18 cellular contexts compared by ENCODE assay signal in the genomic region with DNA sequence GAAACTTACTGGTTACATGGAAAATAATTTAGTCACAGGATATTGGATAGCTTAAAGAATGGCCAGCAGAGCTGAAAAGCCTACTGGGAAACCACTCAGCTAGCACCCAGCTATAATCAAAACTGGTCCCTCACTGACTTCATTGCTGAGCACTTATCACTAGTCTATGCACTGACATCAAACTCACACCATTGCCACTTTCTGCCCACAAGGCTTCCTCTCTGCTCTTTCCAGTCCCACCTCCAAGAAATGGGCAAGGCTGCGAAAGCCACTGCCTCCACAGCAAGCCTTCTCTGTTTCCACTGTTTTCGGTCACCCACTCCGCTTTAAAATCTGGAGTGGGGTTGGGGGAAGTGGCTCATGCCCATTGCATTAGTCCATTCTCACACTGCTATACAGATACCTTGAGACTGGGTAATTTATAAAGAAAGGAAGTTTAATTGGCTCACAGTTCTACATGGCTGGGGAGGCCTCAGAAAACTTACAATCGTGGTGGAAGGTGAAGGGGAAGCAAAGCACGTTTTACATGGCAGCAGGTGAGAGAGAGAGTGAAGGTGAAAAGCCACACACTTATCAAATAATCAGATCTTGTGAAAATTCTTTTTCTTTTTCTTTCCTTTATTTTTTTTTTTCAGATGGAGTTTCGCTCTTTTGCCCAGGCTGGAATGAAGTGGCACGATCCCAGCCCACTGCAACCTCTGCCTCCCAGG.
DNase-seq lines count a peak whose midpoint lies in the region; ATAC-seq, FAIRE-seq and TF ChIP-seq lines count a peak whose summit lies in the region.
"Had no signal": no experiment of that assay in that cellular context is flagged by ENCODE, and none has a peak within 500 bp of the region (broad histone marks: within the 10 kb centered on the region; RNA-seq: fewer than 3 reads in every experiment).

No MANE protein-coding gene starts in this region.

- H3K36me3 Mint-ChIP-seq in activated CD4-positive, alpha-beta memory T cell treated with anti-CD3 and anti-CD28 coated beads, Interleukin-2, amount 10 ng/mL, durations not matched to agents 7 days and 5 days (ENCODE audit: low read depth) = no peaks in the 10 kb centered on the region
- H3K36me3 Mint-ChIP-seq in activated CD4-positive, alpha-beta memory T cell treated with anti-CD3 and anti-CD28 coated beads for 36 hours = peaks cover 1% of the 10 kb centered on the region
- H3K36me3 Mint-ChIP-seq in natural killer cell = peaks cover 3% of the 10 kb centered on the region
- H3K36me3 Mint-ChIP-seq in stimulated activated effector memory CD8-positive, alpha-beta T cell treated with anti-CD3 and anti-CD28 coated beads, Interleukin-12 subunit alpha, Interleukin-12 subunit beta, amount 100 ng/mL, for 72 hours = no peaks in the 10 kb centered on the region

- TF ChIP-seq CTCF in natural killer cell (IDR thresholded peaks at IDR 0.05) (no peak), D721Med (IDR thresholded peaks at IDR 0.05; ENCODE audit: insufficient read depth, missing control alignments) (no peak)

- intact Hi-C loops in activated CD4-positive, alpha-beta memory T cell treated with anti-CD3 and anti-CD28 coated beads for 36 hours (cut with micrococcal nuclease) = no loop called here
- intact Hi-C loops in natural killer cell (cut with micrococcal nuclease) (loop anchor here (2.0 to 10.0 kb wide), 2 partner anchors 78 to 106 kb away; a partner anchor contains a TSS), aorta (cut with DNase I) (no loop called here)

- H3K9me3 Mint-ChIP-seq in activated CD4-positive, alpha-beta memory T cell treated with anti-CD3 and anti-CD28 coated beads, Interleukin-2, amount 10 ng/mL, durations not matched to agents 7 days and 5 days = peaks cover 8% of the 10 kb centered on the region
- peaks cover 3% of the 10 kb centered on the region for H3K9me3 Mint-ChIP-seq in activated CD4-positive, alpha-beta memory T cell treated with anti-CD3 and anti-CD28 coated beads for 36 hours
- H3K9me3 Mint-ChIP-seq in natural killer cell = no peaks in the 10 kb centered on the region
- H3K9me3 Mint-ChIP-seq in stimulated activated effector memory CD8-positive, alpha-beta T cell treated with anti-CD3 and anti-CD28 coated beads, Interleukin-12 subunit alpha, Interleukin-12 subunit beta, amount 100 ng/mL, for 72 hours = peaks cover 2% of the 10 kb centered on the region

- H3K27me3 ChIP-seq in aorta (ENCODE audit: control insufficient read depth in 1 of 2, insufficient read depth in 2 of 2, low read length in 1 of 2) = no peaks in the 10 kb centered on the region
- H3K27me3 ChIP-seq: BLaER1 had no signal

- no peak overlapping the region for H3K4me3 Mint-ChIP-seq in activated CD4-positive, alpha-beta memory T cell treated with anti-CD3 and anti-CD28 coated beads, Interleukin-2, amount 10 ng/mL, durations not matched to agents 7 days and 5 days
- no peak overlapping the region for H3K4me3 Mint-ChIP-seq in activated CD4-positive, alpha-beta memory T cell treated with anti-CD3 and anti-CD28 coated beads for 36 hours
- H3K4me3 Mint-ChIP-seq in natural killer cell = peak overlapping the region; percentile 41
- no peak overlapping the region for H3K4me3 Mint-ChIP-seq in stimulated activated effector memory CD8-positive, alpha-beta T cell treated with anti-CD3 and anti-CD28 coated beads, Interleukin-12 subunit alpha, Interleukin-12 subunit beta, amount 100 ng/mL, for 72 hours

- no peaks in the 10 kb centered on the region for H3K36me3 ChIP-seq in aorta (ENCODE audit: control insufficient read depth in 1 of 2, insufficient read depth in 2 of 2, low read length in 1 of 2)
- H3K36me3 ChIP-seq: BLaER1 had no signal

- FAIRE-seq in D721Med (lab: Jason Lieb, UNC) = no peak

- POLR2A ChIA-PET in activated CD4-positive, alpha-beta memory T cell treated with anti-CD3 and anti-CD28 coated beads, Interleukin-2, amount 10 ng/mL, durations not matched to agents 7 days and 5 days (lab: Charles Lee) = no interaction called here
- POLR2A ChIA-PET in activated CD4-positive, alpha-beta memory T cell treated with anti-CD3 and anti-CD28 coated beads for 36 hours (lab: Charles Lee) = no interaction called here

- ATAC-seq in natural killer cell (peak; percentile 95 to 99 (median 95)), aorta (ENCODE audit: low FRiP score) (no peak), GM19452 (IDR thresholded peaks at IDR 0.05; ENCODE audit: unreplicated experiment) (no peak)
- ATAC-seq in stimulated activated effector memory CD8-positive, alpha-beta T cell treated with anti-CD3 and anti-CD28 coated beads, Interleukin-12 subunit alpha, Interleukin-12 subunit beta, amount 100 ng/mL, for 72 hours = peak; percentile 100

- H3K4me1 Mint-ChIP-seq in activated CD4-positive, alpha-beta memory T cell treated with anti-CD3 and anti-CD28 coated beads, Interleukin-2, amount 10 ng/mL, durations not matched to agents 7 days and 5 days = peaks cover 7% of the 10 kb centered on the region
- peaks cover 4% of the 10 kb centered on the region for H3K4me1 Mint-ChIP-seq in activated CD4-positive, alpha-beta memory T cell treated with anti-CD3 and anti-CD28 coated beads for 36 hours (ENCODE audit: low read depth)
- peaks cover 28 to 44% of the 10 kb centered on the region in 2 donors for H3K4me1 Mint-ChIP-seq in natural killer cell
- peaks cover 18% of the 10 kb centered on the region for H3K4me1 Mint-ChIP-seq in stimulated activated effector memory CD8-positive, alpha-beta T cell treated with anti-CD3 and anti-CD28 coated beads, Interleukin-12 subunit alpha, Interleukin-12 subunit beta, amount 100 ng/mL, for 72 hours

- peak; percentile 20 for DNase-seq in activated CD4-positive, alpha-beta memory T cell treated with anti-CD3 and anti-CD28 coated beads, Interleukin-2, amount 10 ng/mL, durations not matched to agents 7 days and 5 days
- DNase-seq in activated CD4-positive, alpha-beta memory T cell treated with anti-CD3 and anti-CD28 coated beads for 36 hours = no peak
- peak; percentile 24 for DNase-seq in activated gamma-delta T cell treated with anti-CD3 and anti-CD28 coated beads, Interleukin-2, amount 50 U/mL, for 16 hours (ENCODE audit: low read depth)
- DNase-seq in natural killer cell (peak; percentile 59), aorta (no peak), D721Med (ENCODE audit: insufficient read length, low spot score) (no peak)
- DNase-seq in stimulated activated effector memory CD8-positive, alpha-beta T cell treated with anti-CD3 and anti-CD28 coated beads, Interleukin-12 subunit alpha, Interleukin-12 subunit beta, amount 100 ng/mL, for 72 hours (ENCODE audit: low spot score in 2 of 2) = peak; percentile 11 to 69
- DNase-seq: 8988T, EL, H7, NCI-H1092, NCI-H1694 treated with DMSO at 0.1 percent for 48 hours, NCI-H345, NCI-H69, PC-9 had no signal

- CTCF ChIA-PET in activated CD4-positive, alpha-beta memory T cell treated with anti-CD3 and anti-CD28 coated beads, Interleukin-2, amount 10 ng/mL, durations not matched to agents 7 days and 5 days (lab: Charles Lee) = no interaction called here
- CTCF ChIA-PET in activated CD4-positive, alpha-beta memory T cell treated with anti-CD3 and anti-CD28 coated beads for 36 hours (lab: Charles Lee) = no interaction called here

- H3K27me3 Mint-ChIP-seq in activated CD4-positive, alpha-beta memory T cell treated with anti-CD3 and anti-CD28 coated beads, Interleukin-2, amount 10 ng/mL, durations not matched to agents 7 days and 5 days = peaks cover 4% of the 10 kb centered on the region
- no peaks in the 10 kb centered on the region for H3K27me3 Mint-ChIP-seq in activated CD4-positive, alpha-beta memory T cell treated with anti-CD3 and anti-CD28 coated beads for 36 hours
- peaks cover 0 to 3% of the 10 kb centered on the region in 2 donors for H3K27me3 Mint-ChIP-seq in natural killer cell (ENCODE audit: low read depth in 2 of 2)

- H3K4me3 ChIP-seq in aorta (ENCODE audit: low read length in 2 of 2) = no peak overlapping the region
- H3K4me3 ChIP-seq: BLaER1, PC-9 had no signal

- H3K27ac Mint-ChIP-seq in activated CD4-positive, alpha-beta memory T cell treated with anti-CD3 and anti-CD28 coated beads, Interleukin-2, amount 10 ng/mL, durations not matched to agents 7 days and 5 days = no peak overlapping the region
- no peak overlapping the region for H3K27ac Mint-ChIP-seq in activated CD4-positive, alpha-beta memory T cell treated with anti-CD3 and anti-CD28 coated beads for 36 hours
- H3K27ac Mint-ChIP-seq in natural killer cell = peak overlapping the region; percentile 71 to 74
- H3K27ac Mint-ChIP-seq in stimulated activated effector memory CD8-positive, alpha-beta T cell treated with anti-CD3 and anti-CD28 coated beads, Interleukin-12 subunit alpha, Interleukin-12 subunit beta, amount 100 ng/mL, for 72 hours = no peak overlapping the region

- WGBS in aorta, 2 donors = 89 to 94% methylated on average over 7 of the region's 7 CpGs

- H3K27ac ChIP-seq in aorta (ENCODE audit: low read depth in 1 of 2, low read length in 2 of 2) = no peak overlapping the region
- H3K27ac ChIP-seq: BLaER1, KMS-11, PC-9 had no signal

- H3K4me1 ChIP-seq in aorta (ENCODE audit: control insufficient read depth in 1 of 2, insufficient read depth in 2 of 2, low read length in 2 of 2) = no peaks in the 10 kb centered on the region
- H3K4me1 ChIP-seq: BLaER1 had no signal

- H3K9me3 ChIP-seq in aorta (ENCODE audit: control insufficient read depth, low read length) = peaks cover 1% of the 10 kb centered on the region
- H3K9me3 ChIP-seq: BLaER1 had no signal

Comparison
In these comparisons a context has a peak if more than half of its experiments do, and no peak if none do; other contexts are left out.
1. DNase-seq: peak in activated CD4-positive, alpha-beta memory T cell treated with anti-CD3 and anti-CD28 coated beads, Interleukin-2, amount 10 ng/mL, durations not matched to agents 7 days and 5 days (single experiment), activated gamma-delta T cell treated with anti-CD3 and anti-CD28 coated beads, Interleukin-2, amount 50 U/mL, for 16 hours (single experiment), natural killer cell (single experiment) and stimulated activated effector memory CD8-positive, alpha-beta T cell treated with anti-CD3 and anti-CD28 coated beads, Interleukin-12 subunit alpha, Interleukin-12 subunit beta, amount 100 ng/mL, for 72 hours (2 of 2); none in activated CD4-positive, alpha-beta memory T cell treated with anti-CD3 and anti-CD28 coated beads for 36 hours (single experiment), aorta (0 of 2) and D721Med (single experiment).
2. H3K27ac Mint-ChIP-seq: peak in natural killer cell (2 of 2); none in activated CD4-positive, alpha-beta memory T cell treated with anti-CD3 and anti-CD28 coated beads, Interleukin-2, amount 10 ng/mL, durations not matched to agents 7 days and 5 days (single experiment), activated CD4-positive, alpha-beta memory T cell treated with anti-CD3 and anti-CD28 coated beads for 36 hours (single experiment) and stimulated activated effector memory CD8-positive, alpha-beta T cell treated with anti-CD3 and anti-CD28 coated beads, Interleukin-12 subunit alpha, Interleukin-12 subunit beta, amount 100 ng/mL, for 72 hours (single experiment).
3. ATAC-seq: peak in natural killer cell (3 of 3) and stimulated activated effector memory CD8-positive, alpha-beta T cell treated with anti-CD3 and anti-CD28 coated beads, Interleukin-12 subunit alpha, Interleukin-12 subunit beta, amount 100 ng/mL, for 72 hours (single experiment); none in aorta (single experiment) and GM19452 (single experiment).